Comparison of ENCODE assay signal across 9 cellular contexts in genomic region chr4:102390438-102390837, GRCh38. TPM values are rescaled to one million over a fixed set of nuclear protein-coding genes. Genes with fewer than 3 reads are reported as not detected.
DNase-seq lines count a peak whose midpoint lies in the region; ATAC-seq and TF ChIP-seq lines count a peak whose summit lies in the region.
"Had no signal": no experiment of that assay in that cellular context is flagged by ENCODE, and none has a peak within 500 bp of the region (broad histone marks: within the 10 kb centered on the region; RNA-seq: fewer than 3 reads in every experiment).

No MANE protein-coding gene starts in this region.

- H3K36me3 Mint-ChIP-seq in activated T-cell treated with anti-CD3 and anti-CD28 coated beads, Interleukin-2, amount 50 U/mL, for 4 hours (ENCODE audit: insufficient read depth), result no peaks in the 10 kb centered on the region
- H3K36me3 Mint-ChIP-seq in T-helper 17 cell (ENCODE audit: low read depth), result peaks cover 7% of the 10 kb centered on the region

- peak; percentile 98 for ATAC-seq in activated T-cell treated with anti-CD3 and anti-CD28 coated beads, Interleukin-2, amount 50 U/mL, for 4 hours
- ATAC-seq in HG03039 (IDR thresholded peaks at IDR 0.05; ENCODE audit: unreplicated experiment), result peak; percentile 74
- ATAC-seq in T-helper 17 cell, result peak; percentile 54

- H3K9me3 ChIP-seq in T-helper 17 cell (ENCODE audit: control insufficient read depth, low read length, poor library complexity, severe bottlenecking) (no peaks in the 10 kb centered on the region), spleen (no peaks in the 10 kb centered on the region)

- peaks cover 11% of the 10 kb centered on the region for H3K27me3 Mint-ChIP-seq in activated T-cell treated with anti-CD3 and anti-CD28 coated beads, Interleukin-2, amount 50 U/mL, for 4 hours (ENCODE audit: low read depth)
- H3K27me3 Mint-ChIP-seq in T-helper 17 cell, result peaks cover 23% of the 10 kb centered on the region

- no peaks in the 10 kb centered on the region for H3K9me3 Mint-ChIP-seq in activated T-cell treated with anti-CD3 and anti-CD28 coated beads, Interleukin-2, amount 50 U/mL, for 4 hours

- H3K36me3 ChIP-seq in spleen, result no peaks in the 10 kb centered on the region

- TF ChIP-seq POLR2A in spleen (IDR thresholded peaks at IDR 0.05), result no peak

- DNase-seq in activated T-cell treated with anti-CD3 and anti-CD28 coated beads, Interleukin-2, amount 50 U/mL, for 4 hours, result no peak
- DNase-seq in activated T-cell treated with anti-CD3 and anti-CD28 coated beads for 4 hours (no peak), T-helper 17 cell (no peak), spleen (no peak), NCI-H2081 (lab: John Stamatoyannopoulos, UW) (no peak), NCI-H2029 treated with DMSO at 0.1 percent for 48 hours (lab: John Stamatoyannopoulos, UW) (no peak), NCI-H526 (lab: John Stamatoyannopoulos, UW) (no peak)

- no peak overlapping the region for H3K4me3 Mint-ChIP-seq in activated T-cell treated with anti-CD3 and anti-CD28 coated beads, Interleukin-2, amount 50 U/mL, for 4 hours
- no peak overlapping the region for H3K4me3 Mint-ChIP-seq in T-helper 17 cell

- WGBS in spleen, 5 donors, result 23 to 40% (median 37%) methylated on average over 2 of the region's 2 CpGs

- peaks cover 0 to 8% (median 0%) of the 10 kb centered on the region in 6 donors for H3K4me1 ChIP-seq in spleen

- intact Hi-C loops in spleen (cut with DNase I; ENCODE audit: low total_unique reads), result no loop called here

- H3K4me1 Mint-ChIP-seq in activated T-cell treated with anti-CD3 and anti-CD28 coated beads, Interleukin-2, amount 50 U/mL, for 4 hours (ENCODE audit: low read depth), result peaks cover 16% of the 10 kb centered on the region
- H3K4me1 Mint-ChIP-seq in T-helper 17 cell, result peaks cover 2% of the 10 kb centered on the region

- peak overlapping the region in 6 of 8 donors; percentile 29 to 83 (median 71) for H3K27ac ChIP-seq in spleen
- H3K27ac ChIP-seq: VCaP had no signal

- H3K27ac Mint-ChIP-seq in T-helper 17 cell, result no peak overlapping the region

- H3K27me3 ChIP-seq in spleen (replicated peaks in 1 of 7), result no peaks in the 10 kb centered on the region

- TF ChIP-seq CTCF in spleen (IDR thresholded peaks at IDR 0.05 in 8 of 11, conservative IDR thresholded peaks at IDR 0.05 in 3 of 11), result peak in 1 of 11 experiments; percentile 25

- no peak overlapping the region for H3K4me3 ChIP-seq in spleen

RNA-seq across cellular contexts. Expression of gene SLC39A8, which starts 45.2 kb away (rescaled TPM):
- 10 to 100 TPM; 49.4 to 55.2 (median 55.0) TPM for total RNA-seq in activated T-cell treated with anti-CD3 and anti-CD28 coated beads, Interleukin-2, amount 50 U/mL, for 4 hours
- total RNA-seq in T-helper 17 cell (10 to 100 TPM; 31.1 to 33.7 TPM), spleen (10 to 100 TPM; 11.9 to 21.7 (median 18.4) TPM)
- 1 to 10 TPM; 4.5 to 6.9 (median 4.8) TPM for polyA plus RNA-seq in spleen
